1 cellular context compared by ENCODE assay signal in the genomic region with DNA sequence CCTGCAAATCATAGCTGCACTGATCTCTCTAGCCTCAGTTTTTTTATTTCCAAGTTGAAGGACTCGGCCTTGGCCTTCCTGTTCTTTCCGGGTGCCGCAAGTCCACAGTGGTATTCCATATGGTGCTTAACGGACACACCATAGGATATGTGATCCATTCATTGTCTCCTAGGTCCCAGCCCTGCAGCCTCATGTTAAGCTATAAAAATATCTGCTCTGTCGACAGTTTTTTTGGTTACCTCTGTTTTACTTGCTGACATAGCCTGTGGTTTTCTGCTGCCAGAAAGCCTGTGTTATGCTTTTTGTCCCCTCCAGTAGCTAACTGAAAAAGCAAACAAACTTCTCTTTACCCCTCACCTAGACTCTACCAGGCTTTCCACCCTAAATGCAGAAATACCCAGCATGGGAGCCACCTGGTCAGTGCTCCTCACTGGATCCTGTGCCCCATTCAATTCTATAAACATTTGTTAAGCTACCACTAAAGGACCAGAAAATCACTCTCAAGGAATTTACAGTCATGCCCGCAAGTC.
A peak's percentile ranks its signal among the peaks of the same experiment; 100 is the strongest.
TF ChIP-seq lines count a peak whose summit lies in the region.

No MANE protein-coding gene starts in this region.

TF ChIP-seq in A549, 52 proteins besides CTCF, POLR2A, EP300 and RAD21:
- TF ChIP-seq FOXS1 (CRISPR knock-in tag; IDR thresholded peaks at IDR 0.05) (no peak), MAFK (IDR thresholded peaks at IDR 0.05; ENCODE audit: partially characterized antibody) (peak; percentile 55), TFCP2L1 (CRISPR knock-in tag; IDR thresholded peaks at IDR 0.05) (no peak), PHF8 (IDR thresholded peaks at IDR 0.05; ENCODE audit: borderline replicate concordance, low read depth) (no peak), NPAS2 (CRISPR knock-in tag; IDR thresholded peaks at IDR 0.05; ENCODE audit: borderline replicate concordance) (no peak)
